In the genomic region with DNA sequence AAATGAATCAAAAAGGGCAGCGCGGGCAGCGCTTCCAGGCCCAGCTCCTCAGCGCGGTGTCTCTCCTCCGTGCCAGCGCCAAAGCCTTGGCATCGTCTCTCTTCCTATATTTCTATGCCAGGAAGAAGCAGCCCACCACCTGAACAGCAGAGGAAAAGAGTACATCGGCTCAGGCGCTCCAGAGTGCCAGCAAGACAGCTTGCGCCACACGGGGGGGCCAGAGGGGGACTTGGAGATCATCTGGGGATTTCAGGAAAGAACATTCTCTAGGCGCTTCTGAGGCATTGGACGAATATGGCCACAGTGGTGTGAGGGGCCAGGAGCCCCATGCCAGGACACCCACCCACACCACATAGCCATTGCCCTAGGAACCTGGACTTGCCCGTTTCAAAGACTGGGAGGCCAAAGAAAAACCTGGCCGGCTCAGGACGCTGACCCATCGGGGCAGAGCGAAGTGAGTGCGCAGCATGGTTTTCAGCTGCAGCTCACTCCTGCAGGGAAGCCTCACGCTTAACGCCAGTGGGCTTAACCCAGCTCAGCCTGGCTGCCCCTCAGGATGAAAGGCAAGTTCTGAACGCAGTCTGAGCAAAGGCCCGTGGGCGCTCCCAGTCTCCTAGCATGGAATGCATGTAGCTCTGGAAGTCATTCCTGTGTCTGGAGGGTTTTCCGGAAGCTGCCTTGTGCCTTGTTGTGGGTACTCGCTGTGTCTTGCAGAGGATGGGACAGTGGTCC, we compare ENCODE assay signal across 26 cellular contexts.
A peak's percentile ranks its signal among the peaks of the same experiment; 100 is the strongest.
DNase-seq lines count a peak whose midpoint lies in the region; ATAC-seq, FAIRE-seq and TF ChIP-seq lines count a peak whose summit lies in the region.
"Had no signal": no experiment of that assay in that cellular context is flagged by ENCODE, and none has a peak within 500 bp of the region (broad histone marks: within the 10 kb centered on the region; RNA-seq: fewer than 3 reads in every experiment).

No MANE protein-coding gene starts in this region.

- POLR2A ChIA-PET in HepG2 (lab: Yijun Ruan, JAX) = interaction anchor here (1.1 kb wide), 1 partner anchor 10 kb away, joined by 3 read pairs; no protein-coding TSS in a partner anchor

- peaks cover 69% of the 10 kb centered on the region for H3K4me1 Mint-ChIP-seq in brain
- peaks cover 12% of the 10 kb centered on the region for H3K4me1 Mint-ChIP-seq in type B pancreatic cell (ENCODE audit: unreplicated experiment)

- no peaks in the 10 kb centered on the region; a peak in 1 of 5 replicates for H3K27me3 ChIP-seq in HepG2 (ENCODE audit: control insufficient read depth in 1 of 2, insufficient read depth in 2 of 2, low read length in 2 of 2)
- no peaks in the 10 kb centered on the region for H3K27me3 ChIP-seq in right lobe of liver
- H3K27me3 ChIP-seq: BE2C, cardiac muscle cell, gastroesophageal sphincter, SJCRH30 had no signal

- in situ Hi-C loops in HepG2 (cut with HindIII; ENCODE audit: extremely low pct_ligation_motif_present, low pct_unique_long_range_greater_than_20kb) = loop anchor here (25.0 kb wide), 1 partner anchor 864 kb away; no protein-coding TSS in a partner anchor

- H3K4me3 ChIP-seq in HepG2 (replicated peaks in 1 of 3; ENCODE audit: insufficient read depth in 1 of 3, low read depth in 2 of 3, low read length in 3 of 3) (no peak overlapping the region), right lobe of liver (no peak overlapping the region)
- H3K4me3 ChIP-seq: cardiac muscle cell, gastroesophageal sphincter, left ventricle myocardium inferior, SJCRH30, smooth muscle cell had no signal

- H3K4me3 Mint-ChIP-seq in brain (peak overlapping the region in 1 of 5 experiments; percentile 71), type B pancreatic cell (no peak overlapping the region)
- H3K4me3 Mint-ChIP-seq: activated CD4-positive, alpha-beta memory T cell treated with anti-CD3 and anti-CD28 coated beads for 36 hours; immature natural killer cell had no signal

- peaks cover 44% of the 10 kb centered on the region for H3K4me1 ChIP-seq in HepG2 (ENCODE audit: insufficient read depth, low read length)
- peaks cover 0 to 50% (median 18%) of the 10 kb centered on the region in 4 donors for H3K4me1 ChIP-seq in right lobe of liver
- H3K4me1 ChIP-seq: BE2C, gastroesophageal sphincter, left ventricle myocardium inferior had no signal

- TF ChIP-seq RAD21 in HepG2 (CRISPR knock-in tag; IDR thresholded peaks at IDR 0.05) = no peak

- no TSS peak for BruUV-seq in HepG2 (replicated peaks; lab: Mats Ljungman, UMichigan)

- TF ChIP-seq POLR2A in HepG2 (IDR thresholded peaks at IDR 0.05; ENCODE audit: insufficient read depth in 1 of 2, low read depth in 2 of 2, low read length in 2 of 2) (no peak), right lobe of liver (IDR thresholded peaks at IDR 0.05) (no peak), erythroblast (IDR thresholded peaks at IDR 0.05; ENCODE audit: low read length) (no peak)

- CTCF ChIA-PET in HepG2 (lab: Yijun Ruan, JAX; ENCODE audit: low intra/inter-chr PET ratio, low total read pairs) = no interaction called here

- intact Hi-C loops in HepG2 (cut with micrococcal nuclease; ENCODE audit: unreplicated experiment) = no loop called here
- intact Hi-C loops in right lobe of liver (cut with DNase I) = no loop called here

- peaks cover 20% of the 10 kb centered on the region for H3K36me3 Mint-ChIP-seq in brain
- peaks cover 25% of the 10 kb centered on the region for H3K36me3 Mint-ChIP-seq in type B pancreatic cell
- H3K36me3 Mint-ChIP-seq: activated naive CD4-positive, alpha-beta T cell treated with anti-CD3 and anti-CD28 coated beads, Interleukin-2, amount 50 U/mL, for 72 hours had no signal

- no peaks in the 10 kb centered on the region for H4K20me1 ChIP-seq in HepG2 (ENCODE audit: insufficient read depth, low read length)

- no peak for FAIRE-seq in HepG2 (lab: Jason Lieb, UNC)
- FAIRE-seq: HTR-8/SVneo, RCC 7860 had no signal

- H3K27me3 Mint-ChIP-seq in brain (peaks cover 8% of the 10 kb centered on the region), type B pancreatic cell (no peaks in the 10 kb centered on the region)
- H3K27me3 Mint-ChIP-seq: activated CD4-positive, alpha-beta memory T cell treated with anti-CD3 and anti-CD28 coated beads for 36 hours had no signal

- TF ChIP-seq CTCF in HepG2 (CRISPR knock-in tag; IDR thresholded peaks at IDR 0.05) (no peak), right lobe of liver (IDR thresholded peaks at IDR 0.05) (no peak), brain (conservative IDR thresholded peaks at IDR 0.05) (no peak), type B pancreatic cell (conservative IDR thresholded peaks at IDR 0.05) (no peak)

- H3K27ac Mint-ChIP-seq in brain (peak overlapping the region in 4 of 5 experiments; percentile 41 to 90 (median 83)), type B pancreatic cell (no peak overlapping the region)
- H3K27ac Mint-ChIP-seq: activated CD4-positive, alpha-beta memory T cell treated with anti-CD3 and anti-CD28 coated beads for 36 hours; activated naive CD4-positive, alpha-beta T cell treated with anti-CD3 and anti-CD28 coated beads, Interleukin-2, amount 50 U/mL, for 72 hours; activated T-helper 2 cell treated with anti-CD3 and anti-CD28 coated beads, Interferon-gamma antibody, Interleukin-2, Interleukin-4, amounts not matched to agents 10 μg/mL and 5 μg/mL and 100 μg/mL, durations not matched to agents 14 hours and 24 hours and 36 hours; immature natural killer cell had no signal

- H3K9me3 ChIP-seq in HepG2 (ENCODE audit: low read length) = no peaks in the 10 kb centered on the region
- no peaks in the 10 kb centered on the region for H3K9me3 ChIP-seq in right lobe of liver
- H3K9me3 ChIP-seq: BE2C, gastroesophageal sphincter, left ventricle myocardium inferior, SJCRH30 had no signal

- DNase-seq in HepG2 (ENCODE audit: low spot score) (no peak), right lobe of liver (no peak), left kidney (ENCODE audit: low read depth, low spot score) (peak; percentile 44), type B pancreatic cell (ENCODE audit: extremely low spot score, unreplicated experiment) (peak; percentile 54), erythroblast (lab: John Stamatoyannopoulos, UW) (no peak), NCI-H2029 (lab: John Stamatoyannopoulos, UW) (no peak)
- DNase-seq: ACHN; activated CD4-positive, alpha-beta memory T cell treated with anti-CD3 and anti-CD28 coated beads for 36 hours; BE2C; GF-D8; immature natural killer cell; KG1; left ventricle myocardium inferior; NCI-H69; SJCRH30; T1000 had no signal

- H3K27ac ChIP-seq in HepG2 (ENCODE audit: extremely low read length, insufficient read depth, low read length) = peak overlapping the region; percentile 64
- H3K27ac ChIP-seq in right lobe of liver = peak overlapping the region in 1 of 3 donors; percentile 23
- H3K27ac ChIP-seq: gastroesophageal sphincter, left ventricle myocardium inferior, SJCRH30 had no signal

- H3K9me3 Mint-ChIP-seq in brain = peaks cover 0 to 2% (median 0%) of the 10 kb centered on the region in 5 experiments
- H3K9me3 Mint-ChIP-seq in type B pancreatic cell = no peaks in the 10 kb centered on the region
- H3K9me3 Mint-ChIP-seq: activated CD4-positive, alpha-beta memory T cell treated with anti-CD3 and anti-CD28 coated beads for 36 hours; activated naive CD4-positive, alpha-beta T cell treated with anti-CD3 and anti-CD28 coated beads, Interleukin-2, amount 50 U/mL, for 72 hours; activated T-helper 2 cell treated with anti-CD3 and anti-CD28 coated beads, Interferon-gamma antibody, Interleukin-2, Interleukin-4, amounts not matched to agents 10 μg/mL and 5 μg/mL and 100 μg/mL, durations not matched to agents 14 hours and 24 hours and 36 hours; immature natural killer cell had no signal

- no peak overlapping the region for H2AFZ ChIP-seq in HepG2 (ENCODE audit: low read length)

- H3K4me2 ChIP-seq in HepG2 (ENCODE audit: low read depth, low read length) = no peak overlapping the region
- H3K4me2 ChIP-seq: smooth muscle cell had no signal

- H3K36me3 ChIP-seq in HepG2 (replicated peaks in 1 of 2; ENCODE audit: control insufficient read depth in 1 of 2, insufficient read depth in 2 of 2, low read length in 2 of 2) = peaks cover 4 to 7% of the 10 kb centered on the region in 2 experiments; a peak in 4 of 5 replicates
- H3K36me3 ChIP-seq in right lobe of liver = peaks cover 0 to 12% (median 6%) of the 10 kb centered on the region in 4 donors
- H3K36me3 ChIP-seq: BE2C, cardiac muscle cell, SJCRH30 had no signal

- no peak for ATAC-seq in HepG2
- ATAC-seq in right lobe of liver = no peak
- no peak for ATAC-seq in GM19023 (IDR thresholded peaks at IDR 0.05; ENCODE audit: unreplicated experiment)
- ATAC-seq: activated CD4-positive, CD25-positive, alpha-beta regulatory T cell treated with anti-CD3 and anti-CD28 coated beads, Interleukin-2, amount 50 U/mL, for 24 hours; activated naive CD4-positive, alpha-beta T cell treated with anti-CD3 and anti-CD28 coated beads, Interleukin-2, amount 50 U/mL, for 72 hours; gastroesophageal sphincter had no signal

- H3K9ac ChIP-seq in HepG2 (ENCODE audit: insufficient read depth, low read depth, low read length) = no peak overlapping the region

- TF ChIP-seq EP300 in HepG2 (IDR thresholded peaks at IDR 0.05; ENCODE audit: low read depth in 2 of 2, low read length in 2 of 2) (no peak), HepG2 (CRISPR knock-in tag; IDR thresholded peaks at IDR 0.05; ENCODE audit: borderline replicate concordance) (no peak)

- H3K79me2 ChIP-seq in HepG2 (ENCODE audit: insufficient read depth, low read length) = no peaks in the 10 kb centered on the region

- WGBS in HepG2 (ENCODE audit: low lambda C conversion rate) = 97% methylated on average over 24 of the region's 27 CpGs
- WGBS in right lobe of liver (ENCODE audit: insufficient coverage, low coverage, low lambda C conversion rate, missing lambda C conversion rate) = 89% methylated on average over 8 of the region's 27 CpGs

TF ChIP-seq in HepG2, 621 proteins besides CTCF, POLR2A, EP300 and RAD21 (continues in another document):
- TF ChIP-seq ZNF543 (CRISPR knock-in tag; IDR thresholded peaks at IDR 0.05) = no peak
- TF ChIP-seq HNRNPK (IDR thresholded peaks at IDR 0.05; ENCODE audit: low read depth, low read length, poor library complexity, severe bottlenecking) = no peak
- TF ChIP-seq, protein P1, sequence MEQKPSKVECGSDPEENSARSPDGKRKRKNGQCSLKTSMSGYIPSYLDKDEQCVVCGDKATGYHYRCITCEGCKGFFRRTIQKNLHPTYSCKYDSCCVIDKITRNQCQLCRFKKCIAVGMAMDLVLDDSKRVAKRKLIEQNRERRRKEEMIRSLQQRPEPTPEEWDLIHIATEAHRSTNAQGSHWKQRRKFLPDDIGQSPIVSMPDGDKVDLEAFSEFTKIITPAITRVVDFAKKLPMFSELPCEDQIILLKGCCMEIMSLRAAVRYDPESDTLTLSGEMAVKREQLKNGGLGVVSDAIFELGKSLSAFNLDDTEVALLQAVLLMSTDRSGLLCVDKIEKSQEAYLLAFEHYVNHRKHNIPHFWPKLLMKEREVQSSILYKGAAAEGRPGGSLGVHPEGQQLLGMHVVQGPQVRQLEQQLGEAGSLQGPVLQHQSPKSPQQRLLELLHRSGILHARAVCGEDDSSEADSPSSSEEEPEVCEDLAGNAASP (CRISPR knock-in tag; IDR thresholded peaks at IDR 0.05; ENCODE audit: borderline replicate concordance) = no peak
- no peak for TF ChIP-seq RXRB (CRISPR knock-in tag; IDR thresholded peaks at IDR 0.05; ENCODE audit: borderline replicate concordance)
- no peak for TF ChIP-seq MTF2 (CRISPR knock-in tag; IDR thresholded peaks at IDR 0.05; ENCODE audit: borderline replicate concordance)
- TF ChIP-seq MIXL1 (CRISPR knock-in tag; IDR thresholded peaks at IDR 0.05) = no peak

Comparison
In these comparisons a context has a peak if more than half of its experiments do, and no peak if none do; other contexts are left out.
1. DNase-seq: peak in left kidney (single experiment) and type B pancreatic cell (single experiment); none in HepG2 (single experiment), right lobe of liver (0 of 3), erythroblast (0 of 2) and NCI-H2029 (single experiment).